Comparison of ENCODE assay signal across 18 cellular contexts in genomic region chr2:4745056-4745455, GRCh38.
DNase-seq lines count a peak whose midpoint lies in the region; ATAC-seq and TF ChIP-seq lines count a peak whose summit lies in the region.
"Had no signal": no experiment of that assay in that cellular context is flagged by ENCODE, and none has a peak within 500 bp of the region (broad histone marks: within the 10 kb centered on the region; RNA-seq: fewer than 3 reads in every experiment).

No MANE protein-coding gene starts in this region.

- ATAC-seq in HG02798 (IDR thresholded peaks at IDR 0.05; ENCODE audit: poor library complexity, unreplicated experiment), result no peak
- ATAC-seq: A549, GM12878, HCT116 had no signal

- BruUV-seq in A673 (replicated peaks; lab: Mats Ljungman, UMichigan), result no TSS peak

- peaks cover 48% of the 10 kb centered on the region for H3K4me1 ChIP-seq in A673 (ENCODE audit: insufficient read depth, low read length, poor library complexity, severe bottlenecking)
- H3K4me1 ChIP-seq: A549, BLaER1 had no signal

- TF ChIP-seq EP300 in neural cell (conservative IDR thresholded peaks at IDR 0.05; ENCODE audit: poor library complexity, severe bottlenecking), result no peak

- POLR2A ChIA-PET in A673 (lab: Charles Lee; ENCODE audit: low non-redundant PET), result no interaction called here

- no peaks in the 10 kb centered on the region for H3K79me2 ChIP-seq in neural cell (replicated peaks; ENCODE audit: insufficient read depth, low read length)

- no peak overlapping the region for H3K9ac ChIP-seq in neural cell (ENCODE audit: low read length)
- H3K9ac ChIP-seq: BLaER1 had no signal

- H3K36me3 Mint-ChIP-seq in brain, result peaks cover 8% of the 10 kb centered on the region
- H3K36me3 Mint-ChIP-seq: CD14-positive monocyte; CD4-positive, alpha-beta memory T cell had no signal

- DNase-seq in NCI-H1105 treated with DMSO at 0.1 percent for 48 hours (lab: John Stamatoyannopoulos, UW) (peak; percentile 1), NCI-H1105 (lab: John Stamatoyannopoulos, UW) (no peak), A673 (ENCODE audit: low spot score) (peak; percentile 59)
- DNase-seq in stimulated activated CD4-positive, alpha-beta T cell treated with anti-CD3 and anti-CD28 coated beads, Interleukin-2, amount 100 ng/mL, for 24 hours, result no peak
- DNase-seq: DMS79 treated with DMSO at 0.1 percent for 48 hours, GOT3, H7, HFFc6 had no signal

- H3K27ac ChIP-seq in A673 (ENCODE audit: low read depth, low read length, poor library complexity, severe bottlenecking) (peak overlapping the region; percentile 94), neural cell (ENCODE audit: low read length) (peak overlapping the region; percentile 18)
- H3K27ac ChIP-seq: 22Rv1, A549, BLaER1 had no signal

- no peak overlapping the region for H2AFZ ChIP-seq in neural cell (ENCODE audit: low read depth, low read length)

- peaks cover 4% of the 10 kb centered on the region for H3K27me3 Mint-ChIP-seq in brain
- H3K27me3 Mint-ChIP-seq: CD4-positive, alpha-beta memory T cell had no signal

- H3K4me3 Mint-ChIP-seq in brain, result peak overlapping the region in 4 of 5 experiments; percentile 56 to 74 (median 63)
- H3K4me3 Mint-ChIP-seq: CD14-positive monocyte; CD4-positive, alpha-beta memory T cell; HFFc6 had no signal

- CTCF ChIA-PET in A673 (lab: Charles Lee), result no interaction called here

- H3K27ac Mint-ChIP-seq in brain, result peak overlapping the region; percentile 35 to 92 (median 78)
- H3K27ac Mint-ChIP-seq: CD14-positive monocyte; CD4-positive, alpha-beta memory T cell; HFFc6 had no signal

- H3K36me3 ChIP-seq in A673 (ENCODE audit: insufficient read depth, low read length, poor library complexity, severe bottlenecking) (no peaks in the 10 kb centered on the region), neural cell (ENCODE audit: insufficient read depth, low read length) (no peaks in the 10 kb centered on the region)
- H3K36me3 ChIP-seq: BLaER1 had no signal

- no peaks in the 10 kb centered on the region for H4K20me1 ChIP-seq in neural cell (ENCODE audit: insufficient read depth)
- H4K20me1 ChIP-seq: BLaER1 had no signal

- H3K9me3 ChIP-seq in A673 (ENCODE audit: low read depth, low read length, poor library complexity, severe bottlenecking), result peaks cover 9% of the 10 kb centered on the region
- no peaks in the 10 kb centered on the region for H3K9me3 ChIP-seq in neural cell (ENCODE audit: low read length)
- H3K9me3 ChIP-seq: BLaER1 had no signal

- intact Hi-C loops in A673 (cut with micrococcal nuclease; ENCODE audit: unreplicated experiment), result loop anchor here (5.0 kb wide), 2 partner anchors 93 to 158 kb away; no protein-coding TSS in a partner anchor

- TF ChIP-seq CTCF in A673 (conservative IDR thresholded peaks at IDR 0.05; ENCODE audit: low read depth, low read length) (no peak), brain (conservative IDR thresholded peaks at IDR 0.05) (no peak), neural cell (IDR thresholded peaks at IDR 0.05; ENCODE audit: poor library complexity, severe bottlenecking) (no peak)

- peak overlapping the region; percentile 62 for H3K4me2 ChIP-seq in neural cell (ENCODE audit: low read length)
- H3K4me2 ChIP-seq: A549, BLaER1 had no signal

- H3K9me2 ChIP-seq in neural cell (ENCODE audit: insufficient read depth, low read length), result no peaks in the 10 kb centered on the region

- peaks cover 12 to 24% (median 15%) of the 10 kb centered on the region in 5 experiments for H3K9me3 Mint-ChIP-seq in brain

- no peaks in the 10 kb centered on the region for H3F3A ChIP-seq in neural cell (ENCODE audit: insufficient read depth, low read length, poor library complexity, severe bottlenecking)

- H3K27me3 ChIP-seq in A673 (replicated peaks; ENCODE audit: insufficient read depth, low read depth, low read length, poor library complexity) (no peaks in the 10 kb centered on the region), neural cell (ENCODE audit: insufficient read depth, low read depth, low read length) (no peaks in the 10 kb centered on the region)
- H3K27me3 ChIP-seq: BLaER1 had no signal

- peaks cover 53% of the 10 kb centered on the region for H3K4me1 Mint-ChIP-seq in brain
- H3K4me1 Mint-ChIP-seq: CD14-positive monocyte; CD4-positive, alpha-beta memory T cell had no signal

- no peak for TF ChIP-seq RAD21 in neural cell (conservative IDR thresholded peaks at IDR 0.05)

- H3K4me3 ChIP-seq in A673 (ENCODE audit: low read depth, low read length, poor library complexity, severe bottlenecking), result peak overlapping the region; percentile 22
- H3K4me3 ChIP-seq in neural cell (ENCODE audit: low read length), result peak overlapping the region; percentile 40
- H3K4me3 ChIP-seq: A549, BLaER1, GM12878 had no signal

TF ChIP-seq in neural cell, 6 proteins besides CTCF, POLR2A, EP300 and RAD21:
- no peak for TF ChIP-seq REST (IDR thresholded peaks at IDR 0.05; ENCODE audit: borderline replicate concordance)

Comparison
In these comparisons a context has a peak if more than half of its experiments do, and no peak if none do; other contexts are left out.
1. DNase-seq: peak in NCI-H1105 treated with DMSO at 0.1 percent for 48 hours (single experiment) and A673 (single experiment); none in NCI-H1105 (single experiment) and stimulated activated CD4-positive, alpha-beta T cell treated with anti-CD3 and anti-CD28 coated beads, Interleukin-2, amount 100 ng/mL, for 24 hours (0 of 2).